In the genomic region with DNA sequence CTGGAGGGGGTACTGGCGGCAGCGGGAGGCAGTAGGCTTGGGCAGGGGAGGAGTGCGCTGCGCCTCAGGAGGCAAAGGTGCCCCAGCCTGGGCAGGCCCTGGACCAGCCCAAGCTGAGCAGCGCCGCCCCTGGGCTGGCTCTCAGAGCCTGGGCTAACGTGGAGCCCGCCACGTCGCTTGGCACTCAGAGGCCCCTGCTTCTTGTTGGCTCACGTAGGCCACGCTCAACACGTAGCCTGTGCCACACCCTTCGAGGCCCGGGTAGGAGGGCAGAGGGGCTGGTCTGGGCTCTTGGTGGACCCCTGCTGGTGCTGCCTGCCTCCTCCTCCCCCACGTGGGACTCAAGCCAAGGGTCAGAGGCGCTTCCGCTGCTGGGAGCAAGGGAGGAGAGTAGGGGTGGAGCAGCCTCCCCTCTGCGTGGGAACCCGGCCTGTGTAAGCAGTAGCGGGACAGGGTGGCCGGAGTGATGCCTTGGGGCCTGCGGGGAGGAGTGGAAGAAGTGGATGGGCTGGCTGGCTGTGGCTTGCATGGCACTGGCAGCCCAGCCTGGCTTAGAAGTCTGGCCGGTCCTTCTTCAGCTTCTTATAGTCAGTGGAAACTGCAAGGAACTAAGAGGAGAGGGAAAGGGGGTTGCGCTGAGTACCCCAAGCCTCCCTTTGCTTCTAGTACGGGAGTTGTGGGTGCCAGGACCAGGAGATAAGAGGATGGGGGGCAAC, we compare ENCODE assay signal across 9 cellular contexts. TPM values are rescaled to one million over a fixed set of nuclear protein-coding genes. Genes with fewer than 3 reads are reported as not detected.
DNase-seq lines count a peak whose midpoint lies in the region; ATAC-seq and TF ChIP-seq lines count a peak whose summit lies in the region.
"Had no signal": no experiment of that assay in that cellular context is flagged by ENCODE, and none has a peak within 500 bp of the region (broad histone marks: within the 10 kb centered on the region; RNA-seq: fewer than 3 reads in every experiment).

No MANE protein-coding gene starts in this region.

- DNase-seq in NCI-H2171 treated with DMSO at 0.1 percent for 48 hours (lab: John Stamatoyannopoulos, UW) (peak; percentile 32), NCI-H2171 (lab: John Stamatoyannopoulos, UW) (no peak), adipocyte (ENCODE audit: low read depth) (no peak), thoracic aorta (ENCODE audit: low spot score) (no peak), NCI-H2196 treated with DMSO at 0.1 percent for 48 hours (lab: John Stamatoyannopoulos, UW; ENCODE audit: unreplicated experiment) (no peak)

- H3K4me1 ChIP-seq in adipocyte (ENCODE audit: control insufficient read depth, insufficient read depth, low read length), result peaks cover 48% of the 10 kb centered on the region
- peaks cover 10% of the 10 kb centered on the region for H3K4me1 ChIP-seq in iPS-15b (ENCODE audit: control insufficient read depth, insufficient read depth, low read length)
- H3K4me1 ChIP-seq in thoracic aorta (ENCODE audit: control insufficient read depth in 1 of 2, low read depth in 2 of 2), result peaks cover 18 to 38% of the 10 kb centered on the region in 2 donors

- no peaks in the 10 kb centered on the region for H3K27me3 ChIP-seq in adipocyte (replicated peaks; ENCODE audit: control insufficient read depth, insufficient read depth, low read length)
- peaks cover 60% of the 10 kb centered on the region for H3K27me3 ChIP-seq in iPS-15b (ENCODE audit: control insufficient read depth, insufficient read depth, low read length)
- no peaks in the 10 kb centered on the region for H3K27me3 ChIP-seq in thoracic aorta (replicated peaks; ENCODE audit: insufficient read depth)

- H3K27ac ChIP-seq in thoracic aorta, result peak overlapping the region; percentile 34 to 67

- H3K9me3 ChIP-seq in adipocyte (ENCODE audit: control insufficient read depth, low read length) (no peaks in the 10 kb centered on the region), iPS-15b (ENCODE audit: control insufficient read depth, insufficient read depth, low read length) (no peaks in the 10 kb centered on the region), thoracic aorta (no peaks in the 10 kb centered on the region)

- no peak for ATAC-seq in thoracic aorta (ENCODE audit: insufficient number of reproducible peaks, low FRiP score, low read depth)
- no peak for ATAC-seq in HG03135 (IDR thresholded peaks at IDR 0.05; ENCODE audit: unreplicated experiment)
- ATAC-seq in GM21526 (IDR thresholded peaks at IDR 0.05; ENCODE audit: low FRiP score, unreplicated experiment), result no peak
- ATAC-seq: Panc1 had no signal

- no peak for TF ChIP-seq CTCF in thoracic aorta (IDR thresholded peaks at IDR 0.05)

- H3K36me3 ChIP-seq in adipocyte (ENCODE audit: control insufficient read depth, insufficient read depth, low read length, severe bottlenecking) (peaks cover 37% of the 10 kb centered on the region), iPS-15b (ENCODE audit: control insufficient read depth, insufficient read depth, low read length) (peaks cover 32% of the 10 kb centered on the region), thoracic aorta (peaks cover 18% of the 10 kb centered on the region)

- H3K4me3 ChIP-seq in adipocyte (ENCODE audit: low read length) (no peak overlapping the region), iPS-15b (ENCODE audit: low read depth, low read length) (peak overlapping the region; percentile 5), thoracic aorta (peak overlapping the region; percentile 47)

- peak overlapping the region; percentile 11 for H3K9ac ChIP-seq in adipocyte (ENCODE audit: low read length)
- no peak overlapping the region for H3K9ac ChIP-seq in iPS-15b (ENCODE audit: low read depth, low read length)

RNA-seq across cellular contexts. Expression of a gene that starts 5.7 kb away (rescaled TPM):
- total RNA-seq in thoracic aorta, result 10 to 100 TPM; 57.3 to 60.4 TPM

RNA-seq across cellular contexts. Expression of a gene that starts 15.8 kb away (rescaled TPM):
- under 1 TPM; 0.27 to 0.56 TPM for total RNA-seq in thoracic aorta

RNA-seq across cellular contexts. Expression of a gene that starts 18.6 kb away (rescaled TPM):
- total RNA-seq in thoracic aorta, result under 1 TPM in 1 of 2 donors, not detected in 1; 0.81 TPM
